1 cellular context compared by ENCODE assay signal in the genomic region with DNA sequence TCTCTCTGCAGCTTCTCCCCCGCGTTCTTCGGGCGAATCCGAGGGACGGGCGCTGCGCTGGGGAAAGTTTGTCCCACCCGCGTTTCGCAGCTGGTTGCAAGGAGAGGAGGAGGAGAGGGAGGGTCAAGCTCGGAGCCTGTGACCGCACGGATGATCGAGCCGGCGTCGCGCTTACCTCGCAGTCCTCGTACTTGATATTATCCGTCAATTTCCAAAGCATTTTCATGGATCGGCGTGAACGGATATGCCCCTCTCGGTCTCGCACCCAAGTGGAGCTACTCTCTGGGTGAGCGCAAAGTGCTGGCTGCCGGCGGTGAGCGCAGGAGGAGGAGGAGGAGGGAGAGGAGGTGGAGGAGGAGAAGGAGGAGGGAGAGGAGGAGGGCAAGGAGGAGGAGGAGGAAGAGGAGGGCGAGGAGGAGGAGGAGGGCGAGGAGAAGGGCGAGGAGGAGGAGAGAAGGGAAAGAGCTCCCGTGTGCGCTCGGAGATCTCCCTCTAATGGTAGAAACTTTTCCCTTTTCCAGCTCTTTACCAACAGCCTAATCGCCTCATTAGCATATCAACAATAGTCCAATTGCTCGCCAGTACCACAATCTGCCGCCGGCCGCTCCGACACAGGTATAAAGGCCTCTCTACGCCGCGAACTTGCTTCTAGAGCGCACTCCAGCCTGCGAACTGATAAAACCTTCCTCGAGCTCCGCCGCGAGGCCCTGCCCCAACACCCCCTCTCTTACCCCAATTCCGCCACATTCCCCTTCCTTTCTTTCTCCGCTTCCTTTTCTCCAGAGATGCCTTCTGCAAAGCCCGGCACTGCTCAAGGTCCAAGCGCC.
A peak's percentile ranks its signal among the peaks of the same experiment; 100 is the strongest.
TF ChIP-seq lines count a peak whose summit lies in the region.

A gene (minus strand): TSS at position 309 of the 827 bp plus-strand sequence. CDS start 83 bp downstream, at position 226.

TF ChIP-seq in H1, 55 proteins besides CTCF, POLR2A, EP300 and RAD21 (continued from another document):
- TF ChIP-seq TBP (IDR thresholded peaks at IDR 0.05; ENCODE audit: low read depth, low read length) = peak; percentile 32; the same call in 1 of the 2 replicates
- TF ChIP-seq, protein P1, sequence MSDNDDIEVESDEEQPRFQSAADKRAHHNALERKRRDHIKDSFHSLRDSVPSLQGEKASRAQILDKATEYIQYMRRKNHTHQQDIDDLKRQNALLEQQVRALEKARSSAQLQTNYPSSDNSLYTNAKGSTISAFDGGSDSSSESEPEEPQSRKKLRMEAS (IDR thresholded peaks at IDR 0.05) = peak; percentile 36
- TF ChIP-seq, protein P2, sequence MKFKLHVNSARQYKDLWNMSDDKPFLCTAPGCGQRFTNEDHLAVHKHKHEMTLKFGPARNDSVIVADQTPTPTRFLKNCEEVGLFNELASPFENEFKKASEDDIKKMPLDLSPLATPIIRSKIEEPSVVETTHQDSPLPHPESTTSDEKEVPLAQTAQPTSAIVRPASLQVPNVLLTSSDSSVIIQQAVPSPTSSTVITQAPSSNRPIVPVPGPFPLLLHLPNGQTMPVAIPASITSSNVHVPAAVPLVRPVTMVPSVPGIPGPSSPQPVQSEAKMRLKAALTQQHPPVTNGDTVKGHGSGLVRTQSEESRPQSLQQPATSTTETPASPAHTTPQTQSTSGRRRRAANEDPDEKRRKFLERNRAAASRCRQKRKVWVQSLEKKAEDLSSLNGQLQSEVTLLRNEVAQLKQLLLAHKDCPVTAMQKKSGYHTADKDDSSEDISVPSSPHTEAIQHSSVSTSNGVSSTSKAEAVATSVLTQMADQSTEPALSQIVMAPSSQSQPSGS (IDR thresholded peaks at IDR 0.05; ENCODE audit: low read length) = 0 out of 2 replicates have a peak, but pooled peaks have one; percentile 33
- no peak for TF ChIP-seq RFX5 (IDR thresholded peaks at IDR 0.05; ENCODE audit: borderline replicate concordance, low read depth, low read length)
- TF ChIP-seq SIN3A (conservative IDR thresholded peaks at IDR 0.05 in 1 of 2, IDR thresholded peaks at IDR 0.05 in 1 of 2; ENCODE audit: low read depth in 1 of 2, low read length in 2 of 2) = no peak
- TF ChIP-seq KDM4A (IDR thresholded peaks at IDR 0.05; ENCODE audit: low read depth, low read length, severe bottlenecking) = peak; percentile 46
- peak; percentile 90 for TF ChIP-seq CTBP2 (IDR thresholded peaks at IDR 0.05; ENCODE audit: borderline replicate concordance, insufficient read depth, insufficient read length, low read length)
- TF ChIP-seq CBX5 (IDR thresholded peaks at IDR 0.05; ENCODE audit: low read depth, low read length) = no peak
- 0 out of 2 replicates have a peak, but pooled peaks have one; percentile 21 for TF ChIP-seq EGR1 (IDR thresholded peaks at IDR 0.05; ENCODE audit: borderline replicate concordance, low read depth, low read length)
- TF ChIP-seq SP4 (IDR thresholded peaks at IDR 0.05; ENCODE audit: low read length) = no peak
- no peak for TF ChIP-seq NRF1 (IDR thresholded peaks at IDR 0.05; ENCODE audit: low read depth, low read length)
- no peak for TF ChIP-seq RXRA (IDR thresholded peaks at IDR 0.05; ENCODE audit: insufficient read depth, low read depth, low read length)
- TF ChIP-seq, protein P3, sequence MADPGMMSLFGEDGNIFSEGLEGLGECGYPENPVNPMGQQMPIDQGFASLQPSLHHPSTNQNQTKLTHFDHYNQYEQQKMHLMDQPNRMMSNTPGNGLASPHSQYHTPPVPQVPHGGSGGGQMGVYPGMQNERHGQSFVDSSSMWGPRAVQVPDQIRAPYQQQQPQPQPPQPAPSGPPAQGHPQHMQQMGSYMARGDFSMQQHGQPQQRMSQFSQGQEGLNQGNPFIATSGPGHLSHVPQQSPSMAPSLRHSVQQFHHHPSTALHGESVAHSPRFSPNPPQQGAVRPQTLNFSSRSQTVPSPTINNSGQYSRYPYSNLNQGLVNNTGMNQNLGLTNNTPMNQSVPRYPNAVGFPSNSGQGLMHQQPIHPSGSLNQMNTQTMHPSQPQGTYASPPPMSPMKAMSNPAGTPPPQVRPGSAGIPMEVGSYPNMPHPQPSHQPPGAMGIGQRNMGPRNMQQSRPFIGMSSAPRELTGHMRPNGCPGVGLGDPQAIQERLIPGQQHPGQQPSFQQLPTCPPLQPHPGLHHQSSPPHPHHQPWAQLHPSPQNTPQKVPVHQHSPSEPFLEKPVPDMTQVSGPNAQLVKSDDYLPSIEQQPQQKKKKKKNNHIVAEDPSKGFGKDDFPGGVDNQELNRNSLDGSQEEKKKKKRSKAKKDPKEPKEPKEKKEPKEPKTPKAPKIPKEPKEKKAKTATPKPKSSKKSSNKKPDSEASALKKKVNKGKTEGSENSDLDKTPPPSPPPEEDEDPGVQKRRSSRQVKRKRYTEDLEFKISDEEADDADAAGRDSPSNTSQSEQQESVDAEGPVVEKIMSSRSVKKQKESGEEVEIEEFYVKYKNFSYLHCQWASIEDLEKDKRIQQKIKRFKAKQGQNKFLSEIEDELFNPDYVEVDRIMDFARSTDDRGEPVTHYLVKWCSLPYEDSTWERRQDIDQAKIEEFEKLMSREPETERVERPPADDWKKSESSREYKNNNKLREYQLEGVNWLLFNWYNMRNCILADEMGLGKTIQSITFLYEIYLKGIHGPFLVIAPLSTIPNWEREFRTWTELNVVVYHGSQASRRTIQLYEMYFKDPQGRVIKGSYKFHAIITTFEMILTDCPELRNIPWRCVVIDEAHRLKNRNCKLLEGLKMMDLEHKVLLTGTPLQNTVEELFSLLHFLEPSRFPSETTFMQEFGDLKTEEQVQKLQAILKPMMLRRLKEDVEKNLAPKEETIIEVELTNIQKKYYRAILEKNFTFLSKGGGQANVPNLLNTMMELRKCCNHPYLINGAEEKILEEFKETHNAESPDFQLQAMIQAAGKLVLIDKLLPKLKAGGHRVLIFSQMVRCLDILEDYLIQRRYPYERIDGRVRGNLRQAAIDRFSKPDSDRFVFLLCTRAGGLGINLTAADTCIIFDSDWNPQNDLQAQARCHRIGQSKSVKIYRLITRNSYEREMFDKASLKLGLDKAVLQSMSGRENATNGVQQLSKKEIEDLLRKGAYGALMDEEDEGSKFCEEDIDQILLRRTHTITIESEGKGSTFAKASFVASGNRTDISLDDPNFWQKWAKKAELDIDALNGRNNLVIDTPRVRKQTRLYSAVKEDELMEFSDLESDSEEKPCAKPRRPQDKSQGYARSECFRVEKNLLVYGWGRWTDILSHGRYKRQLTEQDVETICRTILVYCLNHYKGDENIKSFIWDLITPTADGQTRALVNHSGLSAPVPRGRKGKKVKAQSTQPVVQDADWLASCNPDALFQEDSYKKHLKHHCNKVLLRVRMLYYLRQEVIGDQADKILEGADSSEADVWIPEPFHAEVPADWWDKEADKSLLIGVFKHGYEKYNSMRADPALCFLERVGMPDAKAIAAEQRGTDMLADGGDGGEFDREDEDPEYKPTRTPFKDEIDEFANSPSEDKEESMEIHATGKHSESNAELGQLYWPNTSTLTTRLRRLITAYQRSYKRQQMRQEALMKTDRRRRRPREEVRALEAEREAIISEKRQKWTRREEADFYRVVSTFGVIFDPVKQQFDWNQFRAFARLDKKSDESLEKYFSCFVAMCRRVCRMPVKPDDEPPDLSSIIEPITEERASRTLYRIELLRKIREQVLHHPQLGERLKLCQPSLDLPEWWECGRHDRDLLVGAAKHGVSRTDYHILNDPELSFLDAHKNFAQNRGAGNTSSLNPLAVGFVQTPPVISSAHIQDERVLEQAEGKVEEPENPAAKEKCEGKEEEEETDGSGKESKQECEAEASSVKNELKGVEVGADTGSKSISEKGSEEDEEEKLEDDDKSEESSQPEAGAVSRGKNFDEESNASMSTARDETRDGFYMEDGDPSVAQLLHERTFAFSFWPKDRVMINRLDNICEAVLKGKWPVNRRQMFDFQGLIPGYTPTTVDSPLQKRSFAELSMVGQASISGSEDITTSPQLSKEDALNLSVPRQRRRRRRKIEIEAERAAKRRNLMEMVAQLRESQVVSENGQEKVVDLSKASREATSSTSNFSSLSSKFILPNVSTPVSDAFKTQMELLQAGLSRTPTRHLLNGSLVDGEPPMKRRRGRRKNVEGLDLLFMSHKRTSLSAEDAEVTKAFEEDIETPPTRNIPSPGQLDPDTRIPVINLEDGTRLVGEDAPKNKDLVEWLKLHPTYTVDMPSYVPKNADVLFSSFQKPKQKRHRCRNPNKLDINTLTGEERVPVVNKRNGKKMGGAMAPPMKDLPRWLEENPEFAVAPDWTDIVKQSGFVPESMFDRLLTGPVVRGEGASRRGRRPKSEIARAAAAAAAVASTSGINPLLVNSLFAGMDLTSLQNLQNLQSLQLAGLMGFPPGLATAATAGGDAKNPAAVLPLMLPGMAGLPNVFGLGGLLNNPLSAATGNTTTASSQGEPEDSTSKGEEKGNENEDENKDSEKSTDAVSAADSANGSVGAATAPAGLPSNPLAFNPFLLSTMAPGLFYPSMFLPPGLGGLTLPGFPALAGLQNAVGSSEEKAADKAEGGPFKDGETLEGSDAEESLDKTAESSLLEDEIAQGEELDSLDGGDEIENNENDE (IDR thresholded peaks at IDR 0.05; ENCODE audit: insufficient replicate concordance, low read length) = no peak
- TF ChIP-seq PHF8 (conservative IDR thresholded peaks at IDR 0.05; ENCODE audit: low read depth, low read length) = no peak
- TF ChIP-seq RBBP5 (IDR thresholded peaks at IDR 0.05; ENCODE audit: borderline replicate concordance, low read depth, low read length) = peak; percentile 70
- TF ChIP-seq CBX8 (IDR thresholded peaks at IDR 0.05; ENCODE audit: borderline replicate concordance, low read depth, low read length) = no peak
- no peak for TF ChIP-seq JUN (IDR thresholded peaks at IDR 0.05; ENCODE audit: low read depth, low read length)
- peak; percentile 83 for TF ChIP-seq SP1 (IDR thresholded peaks at IDR 0.05; ENCODE audit: low read depth, low read length)
- TF ChIP-seq NANOG (IDR thresholded peaks at IDR 0.05; ENCODE audit: insufficient read depth, low read depth, low read length, poor library complexity, severe bottlenecking) = no peak
- TF ChIP-seq, protein P4, sequence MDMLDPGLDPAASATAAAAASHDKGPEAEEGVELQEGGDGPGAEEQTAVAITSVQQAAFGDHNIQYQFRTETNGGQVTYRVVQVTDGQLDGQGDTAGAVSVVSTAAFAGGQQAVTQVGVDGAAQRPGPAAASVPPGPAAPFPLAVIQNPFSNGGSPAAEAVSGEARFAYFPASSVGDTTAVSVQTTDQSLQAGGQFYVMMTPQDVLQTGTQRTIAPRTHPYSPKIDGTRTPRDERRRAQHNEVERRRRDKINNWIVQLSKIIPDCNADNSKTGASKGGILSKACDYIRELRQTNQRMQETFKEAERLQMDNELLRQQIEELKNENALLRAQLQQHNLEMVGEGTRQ (IDR thresholded peaks at IDR 0.05; ENCODE audit: low read length) = no peak
- no peak; the same call in 1 of the 2 replicates for TF ChIP-seq YY1 (IDR thresholded peaks at IDR 0.05; ENCODE audit: low read depth, low read length)
- TF ChIP-seq SAP30 (IDR thresholded peaks at IDR 0.05; ENCODE audit: insufficient read depth, insufficient replicate concordance, low read length) = no peak
- no peak for TF ChIP-seq TAF1 (IDR thresholded peaks at IDR 0.05; ENCODE audit: low read depth, low read length)
- TF ChIP-seq CEBPB (IDR thresholded peaks at IDR 0.05; ENCODE audit: low read depth, low read length) = no peak
- TF ChIP-seq SRF (IDR thresholded peaks at IDR 0.05; ENCODE audit: low read depth, low read length) = no peak
- no peak for TF ChIP-seq MAFK (IDR thresholded peaks at IDR 0.05; ENCODE audit: low read depth, low read length)
- TF ChIP-seq, protein P5, sequence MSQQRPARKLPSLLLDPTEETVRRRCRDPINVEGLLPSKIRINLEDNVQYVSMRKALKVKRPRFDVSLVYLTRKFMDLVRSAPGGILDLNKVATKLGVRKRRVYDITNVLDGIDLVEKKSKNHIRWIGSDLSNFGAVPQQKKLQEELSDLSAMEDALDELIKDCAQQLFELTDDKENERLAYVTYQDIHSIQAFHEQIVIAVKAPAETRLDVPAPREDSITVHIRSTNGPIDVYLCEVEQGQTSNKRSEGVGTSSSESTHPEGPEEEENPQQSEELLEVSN (IDR thresholded peaks at IDR 0.05) = no peak
- TF ChIP-seq KDM5A (IDR thresholded peaks at IDR 0.05; ENCODE audit: low read length) = no peak
- TF ChIP-seq GABPA (IDR thresholded peaks at IDR 0.05; ENCODE audit: borderline replicate concordance, insufficient read depth, low read length) = no peak; the same call in 1 of the 2 replicates
- no peak for TF ChIP-seq CHD2 (IDR thresholded peaks at IDR 0.05; ENCODE audit: low read length)
- TF ChIP-seq FOSL1 (IDR thresholded peaks at IDR 0.05; ENCODE audit: insufficient read depth, low read depth, low read length) = no peak
- no peak for TF ChIP-seq HDAC2 (IDR thresholded peaks at IDR 0.05; ENCODE audit: borderline replicate concordance in 1 of 2, low read depth in 2 of 2, low read length in 2 of 2)
- no peak for TF ChIP-seq BRCA1 (IDR thresholded peaks at IDR 0.05; ENCODE audit: low read depth, low read length)
- TF ChIP-seq JUND (IDR thresholded peaks at IDR 0.05; ENCODE audit: low read length) = no peak
- TF ChIP-seq TEAD4 (IDR thresholded peaks at IDR 0.05; ENCODE audit: low read depth, low read length) = 0 out of 2 replicates have a peak, but pooled peaks have one; percentile 3
- TF ChIP-seq SP2 (IDR thresholded peaks at IDR 0.05; ENCODE audit: low read length) = no peak
- TF ChIP-seq, protein P6, sequence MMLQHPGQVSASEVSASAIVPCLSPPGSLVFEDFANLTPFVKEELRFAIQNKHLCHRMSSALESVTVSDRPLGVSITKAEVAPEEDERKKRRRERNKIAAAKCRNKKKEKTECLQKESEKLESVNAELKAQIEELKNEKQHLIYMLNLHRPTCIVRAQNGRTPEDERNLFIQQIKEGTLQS (IDR thresholded peaks at IDR 0.05; ENCODE audit: insufficient read depth, low read depth, low read length) = no peak
- TF ChIP-seq BCL11A (IDR thresholded peaks at IDR 0.05; ENCODE audit: low read depth in 2 of 2, low read length in 2 of 2) = no peak
- no peak for TF ChIP-seq ZNF274 (IDR thresholded peaks at IDR 0.05; ENCODE audit: borderline replicate concordance, extremely low read depth, low read length)
- no peak for TF ChIP-seq CHD1 (IDR thresholded peaks at IDR 0.05; ENCODE audit: low read depth, low read length)
- no peak for TF ChIP-seq SIX5 (IDR thresholded peaks at IDR 0.05; ENCODE audit: low read depth, low read length)
- TF ChIP-seq KDM1A (IDR thresholded peaks at IDR 0.05; ENCODE audit: borderline replicate concordance, low read length) = no peak
